In the genomic region with DNA sequence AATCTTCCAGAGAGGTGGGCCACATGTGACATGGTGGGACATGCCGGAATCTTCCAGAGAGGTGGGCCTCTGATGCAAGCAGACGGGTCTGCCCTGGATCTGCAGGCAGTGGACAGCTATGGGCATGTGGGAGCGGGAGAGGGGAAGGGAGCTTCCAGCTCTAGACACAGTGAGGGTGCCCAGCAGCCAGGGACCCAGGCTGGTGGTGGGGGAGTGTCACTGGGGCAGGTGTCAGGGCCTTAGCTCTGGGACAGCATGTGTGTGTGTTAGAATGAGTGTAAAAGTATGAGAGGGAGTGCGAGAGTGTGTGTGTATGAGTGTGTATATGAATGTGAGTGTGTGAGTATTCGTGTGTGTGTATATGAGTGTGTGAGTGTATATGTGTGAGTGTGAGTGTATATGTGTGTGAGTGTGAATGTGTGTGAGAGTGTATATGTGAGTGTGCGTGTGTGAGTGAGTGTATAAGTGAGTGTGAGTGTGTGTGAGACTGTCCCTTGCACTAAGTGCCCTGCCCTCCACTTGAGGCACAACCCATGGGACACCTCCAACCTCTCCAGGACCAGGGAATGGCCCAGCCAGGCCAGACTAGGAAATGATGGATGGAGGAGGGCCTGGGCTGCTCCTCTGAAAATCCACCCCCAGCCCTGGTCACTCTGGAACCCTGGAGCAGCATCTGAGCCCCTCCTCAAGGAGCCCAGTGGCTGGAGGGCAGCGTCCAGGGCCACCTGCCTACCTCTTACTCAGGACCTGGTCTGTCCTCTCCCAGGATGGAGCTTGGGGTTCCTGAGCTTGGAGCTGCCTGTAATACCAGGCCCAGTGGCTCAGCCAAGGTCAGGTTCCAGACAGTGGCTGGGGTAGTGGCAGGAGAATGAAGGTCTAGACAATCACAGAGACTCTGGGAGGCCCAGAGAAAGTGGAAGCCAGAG, we compare ENCODE assay signal across 9 cellular contexts.
DNase-seq lines count a peak whose midpoint lies in the region; ATAC-seq and TF ChIP-seq lines count a peak whose summit lies in the region.
"Had no signal": no experiment of that assay in that cellular context is flagged by ENCODE, and none has a peak within 500 bp of the region (broad histone marks: within the 10 kb centered on the region; RNA-seq: fewer than 3 reads in every experiment).

No MANE protein-coding gene starts in this region.

- no peaks in the 10 kb centered on the region for H3K9me2 ChIP-seq in PC-9 (ENCODE audit: insufficient read depth)

- no peak for DNase-seq in PC-9
- no peak for DNase-seq in dorsolateral prefrontal cortex
- no peak for DNase-seq in tibial nerve (ENCODE audit: low spot score in 2 of 2)
- DNase-seq in NCI-H2171 treated with DMSO at 0.1 percent for 48 hours (lab: John Stamatoyannopoulos, UW), result no peak
- no peak for DNase-seq in COLO829 (ENCODE audit: low spot score)
- DNase-seq: activated CD8-positive, alpha-beta memory T cell treated with anti-CD3 and anti-CD28 coated beads, Interleukin-2, amount 50 U/mL, for 48 hours; NCI-H1417 had no signal

- H3K4me2 ChIP-seq in PC-9, result peak overlapping the region; percentile 99

- H3K9me3 ChIP-seq in PC-9 (ENCODE audit: insufficient read depth, low read depth) (no peaks in the 10 kb centered on the region), muscle layer of colon (ENCODE audit: low read length) (no peaks in the 10 kb centered on the region), tibial nerve (no peaks in the 10 kb centered on the region)

- H3K4me1 ChIP-seq in PC-9 (replicated peaks; ENCODE audit: insufficient read depth) (peaks cover 40% of the 10 kb centered on the region), muscle layer of colon (ENCODE audit: insufficient read depth, low read length) (peaks cover 53% of the 10 kb centered on the region), tibial nerve (peaks cover 0 to 77% (median 37%) of the 10 kb centered on the region in 4 donors)

- TF ChIP-seq CTCF in PC-9 (conservative IDR thresholded peaks at IDR 0.05), result no peak
- TF ChIP-seq CTCF in dorsolateral prefrontal cortex (IDR thresholded peaks at IDR 0.05 in 54 of 56, conservative IDR thresholded peaks at IDR 0.05 in 2 of 56; ENCODE audit: low read depth in 1 of 56, partially characterized antibody in 56 of 56), result no peak
- TF ChIP-seq CTCF in tibial nerve (IDR thresholded peaks at IDR 0.05), result no peak

- POLR2A ChIA-PET in PC-9 (lab: Charles Lee; ENCODE audit: unreplicated experiment), result interaction anchor here (0.7 kb wide), 1 partner anchor 15 kb away, joined by 4 read pairs; no protein-coding TSS in a partner anchor

- CTCF ChIA-PET in PC-9 (lab: Charles Lee), result no interaction called here

- TSS peak; percentile 5 for BruUV-seq in PC-9 (replicated peaks; lab: Mats Ljungman, UMichigan)

- no peaks in the 10 kb centered on the region for H4K20me1 ChIP-seq in PC-9 (ENCODE audit: insufficient read depth)

- H2AFZ ChIP-seq in PC-9, result no peak overlapping the region

- H3F3A ChIP-seq in PC-9 (ENCODE audit: insufficient read depth, low read depth), result peaks cover 41% of the 10 kb centered on the region

- H3K36me3 ChIP-seq in PC-9 (ENCODE audit: low read depth) (0 out of 2 replicates have a peak, but pooled peaks cover 5% of the 10 kb centered on the region), muscle layer of colon (ENCODE audit: insufficient read depth, low read length) (peaks cover 7% of the 10 kb centered on the region), tibial nerve (peaks cover 0 to 11% (median 0%) of the 10 kb centered on the region in 3 donors)

- H3K27me3 ChIP-seq in PC-9 (ENCODE audit: insufficient read depth, low read depth), result no peaks in the 10 kb centered on the region
- H3K27me3 ChIP-seq in dorsolateral prefrontal cortex, result no peaks in the 10 kb centered on the region
- H3K27me3 ChIP-seq in muscle layer of colon (ENCODE audit: control insufficient read depth in 1 of 2, insufficient read depth in 2 of 2, low read length in 2 of 2), result no peaks in the 10 kb centered on the region
- no peaks in the 10 kb centered on the region for H3K27me3 ChIP-seq in tibial nerve

- ATAC-seq in GM19452 (IDR thresholded peaks at IDR 0.05; ENCODE audit: unreplicated experiment), result no peak

- no peak overlapping the region for H3K27ac ChIP-seq in PC-9
- H3K27ac ChIP-seq in dorsolateral prefrontal cortex, result peak overlapping the region; percentile 88 to 100 (median 99)
- H3K27ac ChIP-seq in muscle layer of colon (ENCODE audit: low read depth, low read length), result peak overlapping the region; percentile 98
- peak overlapping the region; percentile 92 to 99 (median 97) for H3K27ac ChIP-seq in tibial nerve

- peaks cover 7% of the 10 kb centered on the region; the same call in 1 of the 2 replicates for H3K79me2 ChIP-seq in PC-9 (ENCODE audit: low read depth)

- H3K4me3 ChIP-seq in PC-9 (no peak overlapping the region), dorsolateral prefrontal cortex (peak overlapping the region in 52 of 59 donors; percentile 48 to 92 (median 72)), muscle layer of colon (ENCODE audit: low read depth in 1 of 2, low read length in 2 of 2) (peak overlapping the region; percentile 44 to 74), tibial nerve (peak overlapping the region in 3 of 4 donors; percentile 5 to 71 (median 68))

- intact Hi-C loops in PC-9 (cut with micrococcal nuclease; ENCODE audit: unreplicated experiment), result no loop called here
- intact Hi-C loops in dorsolateral prefrontal cortex (cut with DNase I), result loop anchor here (2.0 to 5.0 kb wide), 8 partner anchors 41 to 361 kb away; no protein-coding TSS in a partner anchor

- 45 to 57% methylated on average over 7 of the region's 7 CpGs for WGBS in tibial nerve, 2 donors

- no peak for TF ChIP-seq POLR2A in tibial nerve (IDR thresholded peaks at IDR 0.05)

- peak overlapping the region; percentile 97 for H3K9ac ChIP-seq in muscle layer of colon (ENCODE audit: low read length)

- no peak for TF ChIP-seq EP300 in tibial nerve (IDR thresholded peaks at IDR 0.05)
